In genomic region chr1:210010161-210010560, GRCh38 we compare ENCODE assay signal across 10 cellular contexts.
"Had no signal": no experiment of that assay in that cellular context is flagged by ENCODE, and none has a peak within 500 bp of the region (broad histone marks: within the 10 kb centered on the region; RNA-seq: fewer than 3 reads in every experiment).

No MANE protein-coding gene starts in this region.

- H3K4me3 ChIP-seq: K562 had no signal

- FAIRE-seq: HepG2, HTR-8/SVneo, K562 had no signal

- DNase-seq: IMR-90, Karpas-422, Kasumi-1, KBM-7, KG1 had no signal

- ATAC-seq: HepG2, K562 had no signal

- H3K27ac ChIP-seq: HL-60, KMS-11 had no signal
